Comparison of ENCODE assay signal across 1 cellular context in the genomic region with DNA sequence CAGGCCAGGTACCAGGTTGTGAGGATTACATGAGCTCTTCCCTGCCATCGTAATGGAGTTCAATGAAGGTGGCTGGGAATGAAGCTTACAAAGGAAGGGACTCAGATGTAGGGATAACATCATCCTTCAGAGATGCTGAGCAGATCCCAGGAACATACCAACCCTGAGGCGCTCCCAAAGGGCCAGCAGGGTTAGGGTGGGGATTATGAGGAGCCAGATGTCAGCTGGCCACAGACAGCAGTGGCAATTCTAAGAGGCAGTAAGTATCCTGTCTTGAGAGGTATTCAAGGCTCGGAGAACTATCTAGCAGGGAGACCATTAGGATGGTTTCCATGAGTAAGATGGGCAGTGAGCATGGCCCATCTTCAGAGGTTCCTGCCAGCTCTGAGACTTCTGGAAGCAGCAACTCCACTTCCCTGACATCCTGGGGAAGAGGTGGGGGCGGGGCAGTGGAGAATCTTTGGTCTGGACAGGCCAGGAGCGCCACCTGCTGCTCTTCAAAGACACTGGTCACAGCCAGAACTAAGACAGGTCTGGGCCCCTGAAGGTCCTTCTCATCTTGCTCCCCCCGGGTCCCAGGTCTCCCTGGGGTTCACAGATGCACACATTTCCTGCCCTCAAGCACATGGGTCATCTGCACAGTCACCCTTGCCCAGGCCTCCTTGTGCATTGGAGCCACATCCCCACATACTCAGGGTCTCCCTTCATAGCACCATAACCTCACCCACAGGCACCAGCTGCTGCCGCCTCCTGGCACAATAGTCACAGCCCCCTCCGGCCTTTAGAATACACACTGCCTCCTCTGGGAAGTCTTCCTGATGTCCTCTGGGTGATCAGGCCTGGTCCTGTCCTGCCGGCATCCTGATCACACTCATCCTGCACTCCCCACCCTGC.
TF ChIP-seq lines count a peak whose summit lies in the region.

No MANE protein-coding gene starts in this region.

TF ChIP-seq in K562, 482 proteins besides CTCF, POLR2A, EP300 and RAD21 (continued from another document and continues in another):
- peak; percentile 99 for TF ChIP-seq DEAF1 (CRISPR knock-in tag; IDR thresholded peaks at IDR 0.05)
- TF ChIP-seq FOXP1 (CRISPR knock-in tag; IDR thresholded peaks at IDR 0.05): peak; percentile 77; the same call in 1 of the 2 replicates
- 0 out of 2 replicates have a peak, but pooled peaks have one; percentile 31 for TF ChIP-seq NBN (IDR thresholded peaks at IDR 0.05; ENCODE audit: low read depth)
- no peak for TF ChIP-seq MEF2A (IDR thresholded peaks at IDR 0.05; ENCODE audit: control insufficient read depth, low read depth, low read length)
- TF ChIP-seq SREBF1 (IDR thresholded peaks at IDR 0.05; ENCODE audit: borderline replicate concordance, low read depth, low read length): no peak; the same call in 1 of the 2 replicates
- 0 out of 2 replicates have a peak, but pooled peaks have one; percentile 51 for TF ChIP-seq KLF6 (CRISPR knock-in tag; IDR thresholded peaks at IDR 0.05; ENCODE audit: borderline replicate concordance)
- peak; percentile 37; the same call in 1 of the 2 replicates for TF ChIP-seq SPI1 (IDR thresholded peaks at IDR 0.05; ENCODE audit: borderline replicate concordance, low read depth, low read length)
- no peak for TF ChIP-seq NCOR1 (IDR thresholded peaks at IDR 0.05)
- TF ChIP-seq, protein P1, sequence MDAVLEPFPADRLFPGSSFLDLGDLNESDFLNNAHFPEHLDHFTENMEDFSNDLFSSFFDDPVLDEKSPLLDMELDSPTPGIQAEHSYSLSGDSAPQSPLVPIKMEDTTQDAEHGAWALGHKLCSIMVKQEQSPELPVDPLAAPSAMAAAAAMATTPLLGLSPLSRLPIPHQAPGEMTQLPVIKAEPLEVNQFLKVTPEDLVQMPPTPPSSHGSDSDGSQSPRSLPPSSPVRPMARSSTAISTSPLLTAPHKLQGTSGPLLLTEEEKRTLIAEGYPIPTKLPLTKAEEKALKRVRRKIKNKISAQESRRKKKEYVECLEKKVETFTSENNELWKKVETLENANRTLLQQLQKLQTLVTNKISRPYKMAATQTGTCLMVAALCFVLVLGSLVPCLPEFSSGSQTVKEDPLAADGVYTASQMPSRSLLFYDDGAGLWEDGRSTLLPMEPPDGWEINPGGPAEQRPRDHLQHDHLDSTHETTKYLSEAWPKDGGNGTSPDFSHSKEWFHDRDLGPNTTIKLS (IDR thresholded peaks at IDR 0.05; ENCODE audit: borderline replicate concordance, low read depth): peak; percentile 8; the same call in 1 of the 2 replicates
- no peak for TF ChIP-seq SMARCE1 (IDR thresholded peaks at IDR 0.05)
- TF ChIP-seq, protein P2, sequence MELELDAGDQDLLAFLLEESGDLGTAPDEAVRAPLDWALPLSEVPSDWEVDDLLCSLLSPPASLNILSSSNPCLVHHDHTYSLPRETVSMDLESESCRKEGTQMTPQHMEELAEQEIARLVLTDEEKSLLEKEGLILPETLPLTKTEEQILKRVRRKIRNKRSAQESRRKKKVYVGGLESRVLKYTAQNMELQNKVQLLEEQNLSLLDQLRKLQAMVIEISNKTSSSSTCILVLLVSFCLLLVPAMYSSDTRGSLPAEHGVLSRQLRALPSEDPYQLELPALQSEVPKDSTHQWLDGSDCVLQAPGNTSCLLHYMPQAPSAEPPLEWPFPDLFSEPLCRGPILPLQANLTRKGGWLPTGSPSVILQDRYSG (tag; conservative IDR thresholded peaks at IDR 0.05; ENCODE audit: low read depth): no peak
- no peak for TF ChIP-seq FOXJ2 (tag; IDR thresholded peaks at IDR 0.05)
- TF ChIP-seq ZNF436 (CRISPR knock-in tag; IDR thresholded peaks at IDR 0.05): no peak
- TF ChIP-seq STAT5B (CRISPR knock-in tag; IDR thresholded peaks at IDR 0.05): no peak
- TF ChIP-seq ASH1L (IDR thresholded peaks at IDR 0.05; ENCODE audit: borderline replicate concordance, low read depth, partially characterized antibody): no peak
- TF ChIP-seq ZC3H4 (CRISPR knock-in tag; IDR thresholded peaks at IDR 0.05; ENCODE audit: borderline replicate concordance): no peak
- TF ChIP-seq IRF2 (CRISPR knock-in tag; IDR thresholded peaks at IDR 0.05): no peak
- TF ChIP-seq NONO (IDR thresholded peaks at IDR 0.05; ENCODE audit: low read depth in 2 of 2, low read length in 1 of 2): no peak
- TF ChIP-seq HDGF (IDR thresholded peaks at IDR 0.05): no peak; the same call in 1 of the 2 replicates
- no peak for TF ChIP-seq EHMT2 (IDR thresholded peaks at IDR 0.05)
- no peak for TF ChIP-seq NCOA1 (IDR thresholded peaks at IDR 0.05; ENCODE audit: low read depth)
- TF ChIP-seq FOXA3 (CRISPR knock-in tag; conservative IDR thresholded peaks at IDR 0.05 in 1 of 2, IDR thresholded peaks at IDR 0.05 in 1 of 2): 0 out of 4 replicates have a peak, but pooled peaks of 1 of the 2 experiments have one; percentile 56
- TF ChIP-seq NKRF (IDR thresholded peaks at IDR 0.05; ENCODE audit: borderline replicate concordance): no peak
- TF ChIP-seq RAD51 (IDR thresholded peaks at IDR 0.05; ENCODE audit: borderline replicate concordance, low read depth): 0 out of 2 replicates have a peak, but pooled peaks have one; percentile 29
- TF ChIP-seq JUNB (CRISPR knock-in tag; conservative IDR thresholded peaks at IDR 0.05): no peak
- TF ChIP-seq BCOR (IDR thresholded peaks at IDR 0.05): no peak
- no peak for TF ChIP-seq FOXM1 (IDR thresholded peaks at IDR 0.05; ENCODE audit: low read depth)
- no peak for TF ChIP-seq FOXM1 (CRISPR knock-in tag; IDR thresholded peaks at IDR 0.05; ENCODE audit: low read depth)
- peak in 1 of 2 experiments; percentile 29; a peak in 2 of 4 replicates for TF ChIP-seq TBL1XR1 (IDR thresholded peaks at IDR 0.05; ENCODE audit: low read length in 2 of 2)
- TF ChIP-seq TEAD1 (CRISPR knock-in tag; IDR thresholded peaks at IDR 0.05): no peak
- TF ChIP-seq SMAD3 (CRISPR knock-in tag; conservative IDR thresholded peaks at IDR 0.05): no peak
- TF ChIP-seq CHD2 (IDR thresholded peaks at IDR 0.05; ENCODE audit: low read depth, low read length): peak; percentile 76
- TF ChIP-seq KDM4B (IDR thresholded peaks at IDR 0.05; ENCODE audit: borderline replicate concordance in 2 of 2, low read depth in 1 of 2): no peak; a peak in 1 of 4 replicates
- no peak for TF ChIP-seq KDM5B (IDR thresholded peaks at IDR 0.05; ENCODE audit: insufficient replicate concordance, low read depth, low read length)
- 0 out of 2 replicates have a peak, but pooled peaks have one; percentile 25 for TF ChIP-seq HCFC1 (IDR thresholded peaks at IDR 0.05; ENCODE audit: low read depth, low read length)
- peak; percentile 99 for TF ChIP-seq ARID2 (IDR thresholded peaks at IDR 0.05)
- 0 out of 2 replicates have a peak, but pooled peaks have one; percentile 34 for TF ChIP-seq ZNF197 (CRISPR knock-in tag; IDR thresholded peaks at IDR 0.05; ENCODE audit: low read depth)
- no peak for TF ChIP-seq POLR2AphosphoS2 (IDR thresholded peaks at IDR 0.05; ENCODE audit: low read length)
- TF ChIP-seq DACH1 (IDR thresholded peaks at IDR 0.05; ENCODE audit: partially characterized antibody): peak; percentile 31
- no peak for TF ChIP-seq GATAD2B (IDR thresholded peaks at IDR 0.05; ENCODE audit: borderline replicate concordance)
- TF ChIP-seq, protein P3, sequence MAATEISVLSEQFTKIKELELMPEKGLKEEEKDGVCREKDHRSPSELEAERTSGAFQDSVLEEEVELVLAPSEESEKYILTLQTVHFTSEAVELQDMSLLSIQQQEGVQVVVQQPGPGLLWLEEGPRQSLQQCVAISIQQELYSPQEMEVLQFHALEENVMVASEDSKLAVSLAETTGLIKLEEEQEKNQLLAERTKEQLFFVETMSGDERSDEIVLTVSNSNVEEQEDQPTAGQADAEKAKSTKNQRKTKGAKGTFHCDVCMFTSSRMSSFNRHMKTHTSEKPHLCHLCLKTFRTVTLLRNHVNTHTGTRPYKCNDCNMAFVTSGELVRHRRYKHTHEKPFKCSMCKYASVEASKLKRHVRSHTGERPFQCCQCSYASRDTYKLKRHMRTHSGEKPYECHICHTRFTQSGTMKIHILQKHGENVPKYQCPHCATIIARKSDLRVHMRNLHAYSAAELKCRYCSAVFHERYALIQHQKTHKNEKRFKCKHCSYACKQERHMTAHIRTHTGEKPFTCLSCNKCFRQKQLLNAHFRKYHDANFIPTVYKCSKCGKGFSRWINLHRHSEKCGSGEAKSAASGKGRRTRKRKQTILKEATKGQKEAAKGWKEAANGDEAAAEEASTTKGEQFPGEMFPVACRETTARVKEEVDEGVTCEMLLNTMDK (IDR thresholded peaks at IDR 0.05; ENCODE audit: borderline replicate concordance, insufficient read depth, low read depth, low read length, poor library complexity, severe bottlenecking): no peak
- no peak for TF ChIP-seq RUNX1 (IDR thresholded peaks at IDR 0.05; ENCODE audit: low read depth)
- no peak for TF ChIP-seq RBM17 (IDR thresholded peaks at IDR 0.05; ENCODE audit: borderline replicate concordance, low read depth, low read length)
- TF ChIP-seq, protein P4, sequence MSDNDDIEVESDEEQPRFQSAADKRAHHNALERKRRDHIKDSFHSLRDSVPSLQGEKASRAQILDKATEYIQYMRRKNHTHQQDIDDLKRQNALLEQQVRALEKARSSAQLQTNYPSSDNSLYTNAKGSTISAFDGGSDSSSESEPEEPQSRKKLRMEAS (CRISPR knock-in tag; IDR thresholded peaks at IDR 0.05): peak; percentile 46; the same call in 1 of the 2 replicates
- TF ChIP-seq RB1 (IDR thresholded peaks at IDR 0.05; ENCODE audit: low read depth): 0 out of 2 replicates have a peak, but pooled peaks have one; percentile 71
- 0 out of 2 replicates have a peak, but pooled peaks have one; percentile 61 for TF ChIP-seq EGR1 (conservative IDR thresholded peaks at IDR 0.05)
- peak; percentile 7; the same call in 1 of the 2 replicates for TF ChIP-seq CXXC5 (CRISPR knock-in tag; IDR thresholded peaks at IDR 0.05)
- no peak for TF ChIP-seq CBFA2T3 (IDR thresholded peaks at IDR 0.05)
- no peak for TF ChIP-seq CCNT2 (IDR thresholded peaks at IDR 0.05; ENCODE audit: borderline replicate concordance, extremely low read depth, insufficient read length, low read depth, low read length)
- TF ChIP-seq ZNF232 (CRISPR knock-in tag; IDR thresholded peaks at IDR 0.05): no peak
- no peak for TF ChIP-seq HEY1 (CRISPR knock-in tag; IDR thresholded peaks at IDR 0.05; ENCODE audit: borderline replicate concordance)
- no peak for TF ChIP-seq KDM2B (CRISPR knock-in tag; IDR thresholded peaks at IDR 0.05)
- TF ChIP-seq VEZF1 (CRISPR knock-in tag; IDR thresholded peaks at IDR 0.05): peak; percentile 81
- no peak for TF ChIP-seq TCF7 (IDR thresholded peaks at IDR 0.05; ENCODE audit: borderline replicate concordance)
- 0 out of 2 replicates have a peak, but pooled peaks have one; percentile 26 for TF ChIP-seq JUN (IDR thresholded peaks at IDR 0.05; ENCODE audit: borderline replicate concordance, low read depth, low read length)
- TF ChIP-seq JUN (CRISPR knock-in tag; IDR thresholded peaks at IDR 0.05; ENCODE audit: borderline replicate concordance): 0 out of 2 replicates have a peak, but pooled peaks have one; percentile 50
- TF ChIP-seq MYC (IDR thresholded peaks at IDR 0.05; ENCODE audit: low read depth, low read length): peak; percentile 57
- 0 out of 2 replicates have a peak, but pooled peaks have one; percentile 34 for TF ChIP-seq MYC (CRISPR knock-in tag; IDR thresholded peaks at IDR 0.05; ENCODE audit: borderline replicate concordance, low read depth)
- TF ChIP-seq ZNF717 (CRISPR knock-in tag; IDR thresholded peaks at IDR 0.05): no peak
